1 cellular context compared by ENCODE assay signal in genomic region chr10:50275650-50276235, GRCh38.
TF ChIP-seq lines count a peak whose summit lies in the region.

No MANE protein-coding gene starts in this region.

TF ChIP-seq in K562, 482 proteins besides CTCF, POLR2A, EP300 and RAD21 (continued from another document and continues in another):
- TF ChIP-seq ZNF609 (CRISPR knock-in tag; IDR thresholded peaks at IDR 0.05; ENCODE audit: borderline replicate concordance) (no peak), IRF9 (tag; IDR thresholded peaks at IDR 0.05) (no peak), JUN (IDR thresholded peaks at IDR 0.05; ENCODE audit: borderline replicate concordance, low read depth, low read length) (peak; percentile 23; the same call in 1 of the 2 replicates), JUN (CRISPR knock-in tag; IDR thresholded peaks at IDR 0.05; ENCODE audit: borderline replicate concordance) (no peak), ETS1 (conservative IDR thresholded peaks at IDR 0.05; ENCODE audit: control insufficient read depth, low read depth, low read length) (no peak), SIN3B (IDR thresholded peaks at IDR 0.05; ENCODE audit: low read depth) (no peak), NR0B1 (IDR thresholded peaks at IDR 0.05; ENCODE audit: partially characterized antibody) (no peak), MXI1 (IDR thresholded peaks at IDR 0.05; ENCODE audit: low read depth, low read length) (no peak), ZNF408 (CRISPR knock-in tag; IDR thresholded peaks at IDR 0.05; ENCODE audit: low read depth) (no peak), ZNF584 (CRISPR knock-in tag; IDR thresholded peaks at IDR 0.05; ENCODE audit: low read depth) (no peak), ILK (tag; IDR thresholded peaks at IDR 0.05; ENCODE audit: borderline replicate concordance, low read depth) (no peak), ZNF274 (IDR thresholded peaks at IDR 0.05; ENCODE audit: borderline replicate concordance, low read depth, low read length) (no peak), ATF1 (CRISPR knock-in tag; IDR thresholded peaks at IDR 0.05) (no peak), ATF1 (tag; IDR thresholded peaks at IDR 0.05) (no peak), CREM (IDR thresholded peaks at IDR 0.05; ENCODE audit: low read depth) (peak; percentile 41; the same call in 1 of the 2 replicates), ZNF398 (CRISPR knock-in tag; IDR thresholded peaks at IDR 0.05) (no peak), SUPT5H (IDR thresholded peaks at IDR 0.05) (no peak), RBM39 (optimal IDR thresholded peaks at IDR 0.05; ENCODE audit: low read depth, low read length) (no peak), FOXJ3 (CRISPR knock-in tag; IDR thresholded peaks at IDR 0.05) (no peak), NR2F6 (CRISPR knock-in tag; IDR thresholded peaks at IDR 0.05) (no peak), RFX5 (IDR thresholded peaks at IDR 0.05; ENCODE audit: low read depth, low read length) (no peak), YBX1 (IDR thresholded peaks at IDR 0.05) (no peak), BRF2 (IDR thresholded peaks at IDR 0.05; ENCODE audit: borderline replicate concordance, insufficient read depth, insufficient read length) (no peak), THRA (IDR thresholded peaks at IDR 0.05) (no peak), OTX1 (CRISPR knock-in tag; IDR thresholded peaks at IDR 0.05) (no peak), ZFPM2 (CRISPR knock-in tag; IDR thresholded peaks at IDR 0.05) (no peak), ZNF3 (CRISPR knock-in tag; IDR thresholded peaks at IDR 0.05) (no peak), ZBTB49 (CRISPR knock-in tag; IDR thresholded peaks at IDR 0.05; ENCODE audit: borderline replicate concordance) (no peak), XRCC3 (IDR thresholded peaks at IDR 0.05) (no peak), RBBP5 (IDR thresholded peaks at IDR 0.05; ENCODE audit: borderline replicate concordance, insufficient read depth, low read length, poor library complexity, severe bottlenecking) (no peak), NEUROD1 (IDR thresholded peaks at IDR 0.05; ENCODE audit: borderline replicate concordance, low read depth, low read length, partially characterized antibody) (peak; percentile 57), CBFA2T2 (conservative IDR thresholded peaks at IDR 0.05) (no peak), BCOR (IDR thresholded peaks at IDR 0.05) (no peak), ATF7 (IDR thresholded peaks at IDR 0.05) (peak; percentile 42; the same call in 1 of the 2 replicates), ZNF217 (CRISPR knock-in tag; IDR thresholded peaks at IDR 0.05) (no peak), ZNF449 (CRISPR knock-in tag; IDR thresholded peaks at IDR 0.05) (no peak), ZNF668 (CRISPR knock-in tag; IDR thresholded peaks at IDR 0.05) (no peak), TFAP4 (CRISPR knock-in tag; IDR thresholded peaks at IDR 0.05; ENCODE audit: borderline replicate concordance) (no peak), DMBX1 (CRISPR knock-in tag; IDR thresholded peaks at IDR 0.05; ENCODE audit: borderline replicate concordance) (peak; percentile 37; the same call in 1 of the 2 replicates), POLR3A (IDR thresholded peaks at IDR 0.05; ENCODE audit: borderline replicate concordance, extremely low read depth, insufficient read depth, insufficient read length) (no peak), GTF3C2 (IDR thresholded peaks at IDR 0.05; ENCODE audit: borderline replicate concordance, extremely low read depth, insufficient read length) (no peak)
